8 cellular contexts compared by ENCODE assay signal in genomic region chr1:32964461-32965250, GRCh38. TPM values are rescaled to one million over a fixed set of nuclear protein-coding genes. Genes with fewer than 3 reads are reported as not detected.
DNase-seq lines count a peak whose midpoint lies in the region; ATAC-seq and TF ChIP-seq lines count a peak whose summit lies in the region.

A gene with protein sequence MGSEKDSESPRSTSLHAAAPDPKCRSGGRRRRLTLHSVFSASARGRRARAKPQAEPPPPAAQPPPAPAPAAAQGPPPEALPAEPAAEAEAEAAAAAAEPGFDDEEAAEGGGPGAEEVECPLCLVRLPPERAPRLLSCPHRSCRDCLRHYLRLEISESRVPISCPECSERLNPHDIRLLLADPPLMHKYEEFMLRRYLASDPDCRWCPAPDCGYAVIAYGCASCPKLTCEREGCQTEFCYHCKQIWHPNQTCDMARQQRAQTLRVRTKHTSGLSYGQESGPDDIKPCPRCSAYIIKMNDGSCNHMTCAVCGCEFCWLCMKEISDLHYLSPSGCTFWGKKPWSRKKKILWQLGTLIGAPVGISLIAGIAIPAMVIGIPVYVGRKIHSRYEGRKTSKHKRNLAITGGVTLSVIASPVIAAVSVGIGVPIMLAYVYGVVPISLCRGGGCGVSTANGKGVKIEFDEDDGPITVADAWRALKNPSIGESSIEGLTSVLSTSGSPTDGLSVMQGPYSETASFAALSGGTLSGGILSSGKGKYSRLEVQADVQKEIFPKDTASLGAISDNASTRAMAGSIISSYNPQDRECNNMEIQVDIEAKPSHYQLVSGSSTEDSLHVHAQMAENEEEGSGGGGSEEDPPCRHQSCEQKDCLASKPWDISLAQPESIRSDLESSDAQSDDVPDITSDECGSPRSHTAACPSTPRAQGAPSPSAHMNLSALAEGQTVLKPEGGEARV (minus strand): TSS chr1:32964809. CDS start chr1:32964685, 124 bp downstream.

- WGBS in testis, 2 donors, result 2% methylated on average over 20 to 47 of the region's 83 CpGs

- peak; percentile 83 for DNase-seq in GM04504 (ENCODE audit: low read depth)
- peak; percentile 98 for DNase-seq in NCI-H1092 (lab: John Stamatoyannopoulos, UW)
- DNase-seq in glomerular endothelial cell (ENCODE audit: extremely low read depth, low read depth, low spot score), result peak; percentile 42
- DNase-seq in omental fat pad (ENCODE audit: low spot score), result peak; percentile 66
- peak; percentile 96 for DNase-seq in testis

- TF ChIP-seq POLR2A in testis (IDR thresholded peaks at IDR 0.05), result peak; percentile 74

- TF ChIP-seq CTCF in omental fat pad (IDR thresholded peaks at IDR 0.05) (no peak), testis (IDR thresholded peaks at IDR 0.05) (peak; percentile 12 to 63 (median 48))

- intact Hi-C loops in testis (cut with DNase I; ENCODE audit: low total_unique reads), result no loop called here

- H3K4me1 Mint-ChIP-seq in activated naive CD4-positive, alpha-beta T cell treated with anti-CD3 and anti-CD28 coated beads, Interleukin-2, amount 50 U/mL, for 24 hours, result peaks cover 46% of the 10 kb centered on the region

- H3K36me3 Mint-ChIP-seq in activated naive CD4-positive, alpha-beta T cell treated with anti-CD3 and anti-CD28 coated beads, Interleukin-2, amount 50 U/mL, for 24 hours, result no peaks in the 10 kb centered on the region

- H3K9me3 Mint-ChIP-seq in activated naive CD4-positive, alpha-beta T cell treated with anti-CD3 and anti-CD28 coated beads, Interleukin-2, amount 50 U/mL, for 24 hours, result no peaks in the 10 kb centered on the region

- peak within 1 kb of the TSS; percentile 90 for H3K27ac Mint-ChIP-seq in activated naive CD4-positive, alpha-beta T cell treated with anti-CD3 and anti-CD28 coated beads, Interleukin-2, amount 50 U/mL, for 24 hours

- ATAC-seq in HG02571 (IDR thresholded peaks at IDR 0.05; ENCODE audit: unreplicated experiment) (peak; percentile 78), SK-N-SH treated with all-trans-retinoic acid at 6 μM for 48 hours (peak; percentile 98), omental fat pad (ENCODE audit: low FRiP score) (peak; percentile 94)

- peak within 1 kb of the TSS; percentile 70 to 92 for H3K27ac ChIP-seq in testis

- H3K36me3 ChIP-seq in testis (ENCODE audit: low read depth, missing control alignments), result no peaks in the 10 kb centered on the region

- H3K4me3 Mint-ChIP-seq in activated naive CD4-positive, alpha-beta T cell treated with anti-CD3 and anti-CD28 coated beads, Interleukin-2, amount 50 U/mL, for 24 hours, result peak within 1 kb of the TSS; percentile 88

- H3K27me3 Mint-ChIP-seq in activated naive CD4-positive, alpha-beta T cell treated with anti-CD3 and anti-CD28 coated beads, Interleukin-2, amount 50 U/mL, for 24 hours, result no peaks in the 10 kb centered on the region

- H3K4me3 ChIP-seq in testis, result peak within 1 kb of the TSS; percentile 80 to 87

- H3K9me3 ChIP-seq in testis, result no peaks in the 10 kb centered on the region

- H3K4me1 ChIP-seq in testis, result peaks cover 28% of the 10 kb centered on the region

- no peaks in the 10 kb centered on the region for H3K27me3 ChIP-seq in testis

TF ChIP-seq in SK-N-SH treated with all-trans-retinoic acid at 6 μM for 48 hours, 23 proteins besides CTCF, POLR2A, EP300 and RAD21:
- TF ChIP-seq ZFP3 (CRISPR knock-in tag; IDR thresholded peaks at IDR 0.05) (no peak), TSHZ2 (CRISPR knock-in tag; IDR thresholded peaks at IDR 0.05) (no peak), BACH2 (CRISPR knock-in tag; IDR thresholded peaks at IDR 0.05; ENCODE audit: borderline replicate concordance) (no peak), ISL1 (CRISPR knock-in tag; IDR thresholded peaks at IDR 0.05) (no peak), ZFP30 (CRISPR knock-in tag; IDR thresholded peaks at IDR 0.05) (no peak), CREB5 (CRISPR knock-in tag; IDR thresholded peaks at IDR 0.05; ENCODE audit: low read depth) (no peak), TOX (CRISPR knock-in tag; IDR thresholded peaks at IDR 0.05; ENCODE audit: borderline replicate concordance) (no peak), ZNF8 (CRISPR knock-in tag; IDR thresholded peaks at IDR 0.05) (no peak), ESRRG (CRISPR knock-in tag; IDR thresholded peaks at IDR 0.05) (no peak), CSDC2 (CRISPR knock-in tag; IDR thresholded peaks at IDR 0.05) (no peak), RARB (CRISPR knock-in tag; IDR thresholded peaks at IDR 0.05) (no peak), ZNF565 (CRISPR knock-in tag; conservative IDR thresholded peaks at IDR 0.05; ENCODE audit: low read depth) (no peak), PPARA (CRISPR knock-in tag; IDR thresholded peaks at IDR 0.05; ENCODE audit: borderline replicate concordance) (no peak), ZC3H10 (CRISPR knock-in tag; IDR thresholded peaks at IDR 0.05) (no peak), ZNF70 (CRISPR knock-in tag; IDR thresholded peaks at IDR 0.05) (no peak), GLIS3 (CRISPR knock-in tag; IDR thresholded peaks at IDR 0.05) (no peak), PATZ1 (CRISPR knock-in tag; IDR thresholded peaks at IDR 0.05; ENCODE audit: borderline replicate concordance) (no peak), ARNTL (CRISPR knock-in tag; IDR thresholded peaks at IDR 0.05; ENCODE audit: borderline replicate concordance, low read depth) (no peak)
- TF ChIP-seq, protein P1, sequence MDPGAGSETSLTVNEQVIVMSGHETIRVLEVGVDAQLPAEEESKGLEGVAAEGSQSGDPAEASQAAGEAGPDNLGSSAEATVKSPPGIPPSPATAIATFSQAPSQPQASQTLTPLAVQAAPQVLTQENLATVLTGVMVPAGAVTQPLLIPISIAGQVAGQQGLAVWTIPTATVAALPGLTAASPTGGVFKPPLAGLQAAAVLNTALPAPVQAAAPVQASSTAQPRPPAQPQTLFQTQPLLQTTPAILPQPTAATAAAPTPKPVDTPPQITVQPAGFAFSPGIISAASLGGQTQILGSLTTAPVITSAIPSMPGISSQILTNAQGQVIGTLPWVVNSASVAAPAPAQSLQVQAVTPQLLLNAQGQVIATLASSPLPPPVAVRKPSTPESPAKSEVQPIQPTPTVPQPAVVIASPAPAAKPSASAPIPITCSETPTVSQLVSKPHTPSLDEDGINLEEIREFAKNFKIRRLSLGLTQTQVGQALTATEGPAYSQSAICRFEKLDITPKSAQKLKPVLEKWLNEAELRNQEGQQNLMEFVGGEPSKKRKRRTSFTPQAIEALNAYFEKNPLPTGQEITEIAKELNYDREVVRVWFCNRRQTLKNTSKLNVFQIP (CRISPR knock-in tag; IDR thresholded peaks at IDR 0.05; ENCODE audit: borderline replicate concordance, low read depth), result no peak

RNA-seq across cellular contexts. Expression of the gene that starts here (rescaled TPM):
- total RNA-seq in glomerular endothelial cell, result 37.7 and 49.0 TPM in 2 replicates
- total RNA-seq in omental fat pad, result 10 to 100 TPM; 15.0 to 38.8 (median 29.2) TPM
- total RNA-seq in testis, result 100 to 1,000 TPM; 140 to 141 TPM
- polyA plus RNA-seq in testis (ENCODE audit: insufficient read depth, low read depth, low replicate concordance), result 225 TPM

Comparison
In these comparisons a context has a peak if more than half of its experiments do, and no peak if none do; other contexts are left out.
1. Peak in every context shown above with its lines: DNase-seq, ATAC-seq, H3K4me3 ChIP-seq and H3K27ac ChIP-seq.
2. DNase-seq: peak in every context shown above with its lines; median percentile 98 in NCI-H1092; 96 in testis; 83 in GM04504; 66 in omental fat pad; 42 in glomerular endothelial cell.
3. CTCF ChIP-seq: peak in testis (3 of 3); none in omental fat pad (0 of 3).